In the genomic region with DNA sequence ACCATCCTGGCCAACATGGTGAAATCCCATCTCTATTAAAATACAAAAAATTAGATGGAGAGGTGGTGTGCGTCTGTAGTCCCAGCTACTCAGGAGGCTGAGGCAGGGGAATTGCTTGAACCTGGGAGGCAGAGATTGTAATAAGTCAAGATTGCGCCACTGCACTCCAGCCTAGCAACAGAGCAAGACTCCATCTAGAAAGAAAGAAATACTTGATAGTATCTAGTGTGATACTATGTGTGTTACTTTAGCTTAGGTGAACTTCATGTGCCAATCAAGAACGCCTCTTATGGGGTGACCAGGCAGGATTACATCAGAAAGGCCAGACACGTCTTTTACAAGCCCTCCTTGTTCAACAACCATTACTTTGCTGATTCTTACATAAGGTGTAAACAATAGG, we compare ENCODE assay signal across 1 cellular context.
TF ChIP-seq lines count a peak whose summit lies in the region.

No MANE protein-coding gene starts in this region.

TF ChIP-seq in IMR-90, 13 proteins besides CTCF, POLR2A, EP300 and RAD21:
- TF ChIP-seq, protein P1, sequence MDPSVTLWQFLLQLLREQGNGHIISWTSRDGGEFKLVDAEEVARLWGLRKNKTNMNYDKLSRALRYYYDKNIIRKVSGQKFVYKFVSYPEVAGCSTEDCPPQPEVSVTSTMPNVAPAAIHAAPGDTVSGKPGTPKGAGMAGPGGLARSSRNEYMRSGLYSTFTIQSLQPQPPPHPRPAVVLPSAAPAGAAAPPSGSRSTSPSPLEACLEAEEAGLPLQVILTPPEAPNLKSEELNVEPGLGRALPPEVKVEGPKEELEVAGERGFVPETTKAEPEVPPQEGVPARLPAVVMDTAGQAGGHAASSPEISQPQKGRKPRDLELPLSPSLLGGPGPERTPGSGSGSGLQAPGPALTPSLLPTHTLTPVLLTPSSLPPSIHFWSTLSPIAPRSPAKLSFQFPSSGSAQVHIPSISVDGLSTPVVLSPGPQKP (IDR thresholded peaks at IDR 0.05; ENCODE audit: borderline replicate concordance, low read depth, low read length), result no peak
- TF ChIP-seq NFE2L2 (IDR thresholded peaks at IDR 0.05; ENCODE audit: low read depth, low read length) (no peak), MAZ (IDR thresholded peaks at IDR 0.05; ENCODE audit: borderline replicate concordance, low read depth, low read length) (no peak), BHLHE40 (IDR thresholded peaks at IDR 0.05; ENCODE audit: low read depth, low read length) (no peak), RCOR1 (IDR thresholded peaks at IDR 0.05; ENCODE audit: insufficient replicate concordance, low read length) (no peak), CHD1 (IDR thresholded peaks at IDR 0.05; ENCODE audit: low read depth, low read length) (no peak), FOS (IDR thresholded peaks at IDR 0.05; ENCODE audit: low read depth, low read length) (no peak), MAFK (IDR thresholded peaks at IDR 0.05; ENCODE audit: low read depth, low read length) (no peak), RFX5 (IDR thresholded peaks at IDR 0.05; ENCODE audit: low read depth, low read length) (no peak)
- TF ChIP-seq, protein P2, sequence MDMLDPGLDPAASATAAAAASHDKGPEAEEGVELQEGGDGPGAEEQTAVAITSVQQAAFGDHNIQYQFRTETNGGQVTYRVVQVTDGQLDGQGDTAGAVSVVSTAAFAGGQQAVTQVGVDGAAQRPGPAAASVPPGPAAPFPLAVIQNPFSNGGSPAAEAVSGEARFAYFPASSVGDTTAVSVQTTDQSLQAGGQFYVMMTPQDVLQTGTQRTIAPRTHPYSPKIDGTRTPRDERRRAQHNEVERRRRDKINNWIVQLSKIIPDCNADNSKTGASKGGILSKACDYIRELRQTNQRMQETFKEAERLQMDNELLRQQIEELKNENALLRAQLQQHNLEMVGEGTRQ (IDR thresholded peaks at IDR 0.05; ENCODE audit: low read depth, low read length), result no peak
